ENCODE assay signal across 1 cellular context in the genomic region with DNA sequence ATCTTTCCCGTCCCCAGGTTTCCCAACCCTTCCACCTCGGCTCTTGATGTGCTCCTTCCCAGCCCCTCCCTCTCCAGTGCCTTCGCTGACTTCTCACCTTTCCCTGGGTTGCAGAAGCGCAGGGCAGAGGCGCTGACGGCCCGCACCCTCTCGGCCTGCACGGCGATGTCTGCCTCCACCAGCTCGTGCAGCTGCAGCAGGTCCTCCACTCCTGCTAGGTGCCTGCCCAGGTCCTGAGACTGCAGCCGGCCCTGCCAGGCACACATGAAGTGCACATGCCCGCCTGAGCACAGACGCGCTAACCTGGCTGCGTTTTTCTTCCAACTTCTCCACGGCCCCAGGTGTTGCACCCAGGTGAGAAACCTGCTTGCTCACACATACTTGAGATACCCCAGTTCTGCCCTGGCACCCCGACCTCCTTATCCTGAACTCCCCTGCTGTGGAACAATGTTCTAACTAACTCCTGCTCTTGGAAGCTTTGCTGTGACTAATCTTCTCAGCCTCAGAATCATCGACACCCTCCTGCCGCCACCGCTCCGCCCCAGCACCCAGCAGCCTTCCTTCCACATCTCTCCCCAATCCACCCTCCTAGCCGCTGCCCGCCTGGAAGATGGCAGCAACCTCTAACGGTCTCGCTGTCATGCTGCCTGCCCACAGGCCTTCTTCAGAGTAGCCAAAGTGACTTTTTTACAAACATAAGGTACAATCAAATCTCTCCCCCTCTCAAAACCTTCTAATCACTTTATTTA.
TF ChIP-seq lines count a peak whose summit lies in the region.

No MANE protein-coding gene starts in this region.

TF ChIP-seq in H1, 55 proteins besides CTCF, POLR2A, EP300 and RAD21:
- TF ChIP-seq CBX8 (IDR thresholded peaks at IDR 0.05; ENCODE audit: borderline replicate concordance, low read depth, low read length) (no peak), RXRA (IDR thresholded peaks at IDR 0.05; ENCODE audit: insufficient read depth, low read depth, low read length) (no peak), HDAC2 (IDR thresholded peaks at IDR 0.05; ENCODE audit: borderline replicate concordance in 1 of 2, low read depth in 2 of 2, low read length in 2 of 2) (no peak), KDM1A (IDR thresholded peaks at IDR 0.05; ENCODE audit: borderline replicate concordance, low read length) (no peak), SP4 (IDR thresholded peaks at IDR 0.05; ENCODE audit: low read length) (no peak), EGR1 (IDR thresholded peaks at IDR 0.05; ENCODE audit: borderline replicate concordance, low read depth, low read length) (no peak), RNF2 (IDR thresholded peaks at IDR 0.05; ENCODE audit: borderline replicate concordance, low read depth, low read length, missing control alignments, poor library complexity, severe bottlenecking) (no peak), TEAD4 (IDR thresholded peaks at IDR 0.05; ENCODE audit: low read depth, low read length) (no peak), CHD2 (IDR thresholded peaks at IDR 0.05; ENCODE audit: low read length) (no peak), TAF7 (optimal IDR thresholded peaks at IDR 0.05; ENCODE audit: borderline replicate concordance, low read depth, low read length) (no peak), SP1 (IDR thresholded peaks at IDR 0.05; ENCODE audit: low read depth, low read length) (no peak), TCF12 (IDR thresholded peaks at IDR 0.05; ENCODE audit: low read depth, low read length) (no peak), SIRT6 (IDR thresholded peaks at IDR 0.05; ENCODE audit: low read length) (no peak), NRF1 (IDR thresholded peaks at IDR 0.05; ENCODE audit: low read depth, low read length) (no peak), USF2 (IDR thresholded peaks at IDR 0.05; ENCODE audit: low read length) (no peak), TAF1 (IDR thresholded peaks at IDR 0.05; ENCODE audit: low read depth, low read length) (no peak), SAP30 (IDR thresholded peaks at IDR 0.05; ENCODE audit: insufficient read depth, insufficient replicate concordance, low read length) (no peak), SIN3A (conservative IDR thresholded peaks at IDR 0.05 in 1 of 2, IDR thresholded peaks at IDR 0.05 in 1 of 2; ENCODE audit: low read depth in 1 of 2, low read length in 2 of 2) (no peak)
- TF ChIP-seq, protein P1, sequence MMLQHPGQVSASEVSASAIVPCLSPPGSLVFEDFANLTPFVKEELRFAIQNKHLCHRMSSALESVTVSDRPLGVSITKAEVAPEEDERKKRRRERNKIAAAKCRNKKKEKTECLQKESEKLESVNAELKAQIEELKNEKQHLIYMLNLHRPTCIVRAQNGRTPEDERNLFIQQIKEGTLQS (IDR thresholded peaks at IDR 0.05; ENCODE audit: insufficient read depth, low read depth, low read length): no peak
